In the genomic region with DNA sequence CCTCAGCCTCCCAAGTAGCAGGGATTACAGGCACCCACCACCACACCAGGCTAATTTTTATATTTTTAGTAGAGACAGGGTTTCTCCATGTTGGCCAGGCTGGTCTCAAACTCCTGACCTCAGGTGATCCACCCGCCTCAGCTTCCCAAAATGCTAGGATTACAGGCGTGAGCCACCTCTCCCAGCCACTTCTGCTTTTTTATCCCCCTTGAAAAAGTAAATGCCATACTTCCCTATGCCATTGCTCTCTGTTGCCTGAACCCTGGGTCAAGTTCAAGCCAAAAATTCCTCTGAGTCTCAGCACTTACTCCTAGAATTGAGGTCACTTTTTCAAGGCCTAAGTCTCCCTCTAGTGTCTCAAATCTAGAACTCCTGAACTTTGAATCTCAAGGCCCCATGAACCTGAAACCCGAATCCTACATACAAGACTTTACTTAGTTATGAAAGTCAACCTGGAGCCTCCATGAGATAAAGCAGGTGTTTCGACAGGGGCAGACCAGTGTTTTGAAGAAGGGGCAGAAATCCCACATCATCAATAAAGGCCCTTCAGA, we compare ENCODE assay signal across 14 cellular contexts. TPM values are rescaled to one million over a fixed set of nuclear protein-coding genes. Genes with fewer than 3 reads are reported as not detected.
A peak's percentile ranks its signal among the peaks of the same experiment; 100 is the strongest.
DNase-seq lines count a peak whose midpoint lies in the region; ATAC-seq and TF ChIP-seq lines count a peak whose summit lies in the region.
"Had no signal": no experiment of that assay in that cellular context is flagged by ENCODE, and none has a peak within 500 bp of the region (broad histone marks: within the 10 kb centered on the region; RNA-seq: fewer than 3 reads in every experiment).

No MANE protein-coding gene starts in this region.

- H3K27ac Mint-ChIP-seq in GM23338 = no peak overlapping the region
- H3K27ac Mint-ChIP-seq: activated CD8-positive, alpha-beta memory T cell treated with anti-CD3 and anti-CD28 coated beads, Interleukin-2, amount 10 ng/mL, durations not matched to agents 7 days and 5 days; dendritic cell treated with granulocyte-macrophage colony-stimulating factor and Interleukin-4, amounts not matched to agents 40 ng/mL and 50 ng/mL, for 4 days; stimulated activated naive B cell treated with anti-CD40 and anti-IgM and Interleukin-4, amounts not matched to agents 10 μg/mL and 1 μg/mL and 100 μg/mL, for 72 hours had no signal

- DNase-seq in AG08395 (ENCODE audit: low spot score) = peak; percentile 62
- DNase-seq in GM23338 (ENCODE audit: low spot score) = peak; percentile 82
- no peak for DNase-seq in epithelial cell of proximal tubule (ENCODE audit: low read depth)
- no peak for DNase-seq in HuH-7 (ENCODE audit: low spot score)
- no peak for DNase-seq in activated CD4-positive, alpha-beta T cell treated with anti-CD3 and anti-CD28 coated beads, Interleukin-2, amount 50 U/mL, for 48 hours
- DNase-seq in sciatic nerve (ENCODE audit: low spot score) = no peak
- DNase-seq: activated CD8-positive, alpha-beta memory T cell treated with anti-CD3 and anti-CD28 coated beads, Interleukin-2, amount 10 ng/mL, durations not matched to agents 7 days and 5 days; left ventricle myocardium inferior; stimulated activated naive B cell treated with anti-CD40 and anti-IgM and Interleukin-4, amounts not matched to agents 10 μg/mL and 1 μg/mL and 100 μg/mL, for 72 hours had no signal

- no peaks in the 10 kb centered on the region for H3F3A ChIP-seq in GM23338 (replicated peaks; ENCODE audit: low read depth)
- H3F3A ChIP-seq in OCI-LY1 (ENCODE audit: insufficient read depth, low read length) = no peaks in the 10 kb centered on the region

- H3K27me3 ChIP-seq in GM23338 (ENCODE audit: insufficient read depth) (no peaks in the 10 kb centered on the region), OCI-LY1 (ENCODE audit: insufficient read depth, low read length) (peaks cover 7% of the 10 kb centered on the region; the same call in 1 of the 2 replicates)

- H3K4me3 ChIP-seq in GM23338 (no peak overlapping the region), OCI-LY1 (ENCODE audit: low read depth, low read length, poor library complexity, severe bottlenecking) (no peak overlapping the region), epithelial cell of proximal tubule (ENCODE audit: low read depth, low read length) (no peak overlapping the region)
- H3K4me3 ChIP-seq: left ventricle myocardium inferior had no signal

- H3K9me2 ChIP-seq in GM23338 (ENCODE audit: insufficient read depth) (no peaks in the 10 kb centered on the region), OCI-LY1 (ENCODE audit: low read depth, low read length) (no peaks in the 10 kb centered on the region)

- no peaks in the 10 kb centered on the region for H3K9me3 ChIP-seq in OCI-LY1 (ENCODE audit: low read length)
- H3K9me3 ChIP-seq: left ventricle myocardium inferior had no signal

- H3K79me2 ChIP-seq in GM23338 (replicated peaks; ENCODE audit: insufficient read depth) (no peaks in the 10 kb centered on the region), OCI-LY1 (ENCODE audit: insufficient read depth, low read length) (no peaks in the 10 kb centered on the region)

- H3K4me2 ChIP-seq in GM23338 = no peak overlapping the region
- no peak overlapping the region for H3K4me2 ChIP-seq in OCI-LY1 (ENCODE audit: low read length)

- TF ChIP-seq CTCF in GM23338 (conservative IDR thresholded peaks at IDR 0.05; ENCODE audit: low read depth in 2 of 2) (peak; percentile 62 to 66), OCI-LY1 (IDR thresholded peaks at IDR 0.05; ENCODE audit: low read length) (peak; percentile 39; the same call in 1 of the 2 replicates), epithelial cell of proximal tubule (conservative IDR thresholded peaks at IDR 0.05; ENCODE audit: low read depth, low read length) (peak; percentile 40)

- H3K27ac ChIP-seq in GM23338 (ENCODE audit: low read depth) (no peak overlapping the region), OCI-LY1 (ENCODE audit: low read depth, low read length, poor library complexity, severe bottlenecking) (no peak overlapping the region)
- H3K27ac ChIP-seq: HL-60, left ventricle myocardium inferior had no signal

- peak; percentile 70 for ATAC-seq in GM23338
- ATAC-seq in HG03135 (IDR thresholded peaks at IDR 0.05; ENCODE audit: unreplicated experiment) = no peak
- ATAC-seq in sciatic nerve = no peak
- ATAC-seq: activated CD8-positive, alpha-beta memory T cell treated with anti-CD3 and anti-CD28 coated beads, Interleukin-2, amount 10 ng/mL, durations not matched to agents 7 days and 5 days; stimulated activated naive B cell treated with anti-CD40 and anti-IgM and Interleukin-4, amounts not matched to agents 10 μg/mL and 1 μg/mL and 100 μg/mL, for 72 hours had no signal

- H3K4me1 Mint-ChIP-seq in GM23338 = peaks cover 4% of the 10 kb centered on the region
- H3K4me1 Mint-ChIP-seq: activated CD8-positive, alpha-beta memory T cell treated with anti-CD3 and anti-CD28 coated beads, Interleukin-2, amount 10 ng/mL, durations not matched to agents 7 days and 5 days; stimulated activated naive B cell treated with anti-CD40 and anti-IgM and Interleukin-4, amounts not matched to agents 10 μg/mL and 1 μg/mL and 100 μg/mL, for 72 hours had no signal

- H3K4me3 Mint-ChIP-seq in GM23338 = no peak overlapping the region
- H3K4me3 Mint-ChIP-seq: activated CD8-positive, alpha-beta memory T cell treated with anti-CD3 and anti-CD28 coated beads, Interleukin-2, amount 10 ng/mL, durations not matched to agents 7 days and 5 days; dendritic cell treated with granulocyte-macrophage colony-stimulating factor and Interleukin-4, amounts not matched to agents 40 ng/mL and 50 ng/mL, for 4 days; stimulated activated naive B cell treated with anti-CD40 and anti-IgM and Interleukin-4, amounts not matched to agents 10 μg/mL and 1 μg/mL and 100 μg/mL, for 72 hours had no signal

- H4K20me1 ChIP-seq in GM23338 (replicated peaks; ENCODE audit: insufficient read depth) (no peaks in the 10 kb centered on the region), OCI-LY1 (ENCODE audit: insufficient read depth, low read length) (no peaks in the 10 kb centered on the region)

- no peak overlapping the region for H3K9ac ChIP-seq in OCI-LY1 (ENCODE audit: low read length)

- H3K36me3 ChIP-seq in GM23338 (ENCODE audit: insufficient read depth) (no peaks in the 10 kb centered on the region), OCI-LY1 (ENCODE audit: insufficient read depth, low read length) (no peaks in the 10 kb centered on the region)
- H3K36me3 ChIP-seq: left ventricle myocardium inferior had no signal

- intact Hi-C loops in sciatic nerve (cut with DNase I) = no loop called here

- H2AFZ ChIP-seq in GM23338 = no peak overlapping the region
- H2AFZ ChIP-seq in OCI-LY1 (ENCODE audit: low read length) = no peak overlapping the region

- no peaks in the 10 kb centered on the region for H3K9me3 Mint-ChIP-seq in GM23338
- H3K9me3 Mint-ChIP-seq: dendritic cell treated with granulocyte-macrophage colony-stimulating factor and Interleukin-4, amounts not matched to agents 40 ng/mL and 50 ng/mL, for 4 days; stimulated activated naive B cell treated with anti-CD40 and anti-IgM and Interleukin-4, amounts not matched to agents 10 μg/mL and 1 μg/mL and 100 μg/mL, for 72 hours had no signal

- H3K36me3 Mint-ChIP-seq in GM23338 (ENCODE audit: low read depth) = no peaks in the 10 kb centered on the region
- H3K36me3 Mint-ChIP-seq: activated CD8-positive, alpha-beta memory T cell treated with anti-CD3 and anti-CD28 coated beads, Interleukin-2, amount 10 ng/mL, durations not matched to agents 7 days and 5 days; stimulated activated naive B cell treated with anti-CD40 and anti-IgM and Interleukin-4, amounts not matched to agents 10 μg/mL and 1 μg/mL and 100 μg/mL, for 72 hours had no signal

- H3K4me1 ChIP-seq in GM23338 (ENCODE audit: insufficient read depth) (no peaks in the 10 kb centered on the region), OCI-LY1 (ENCODE audit: insufficient read depth, low read length, severe bottlenecking) (no peaks in the 10 kb centered on the region)
- H3K4me1 ChIP-seq: left ventricle myocardium inferior had no signal

- peaks cover 3% of the 10 kb centered on the region for H3K27me3 Mint-ChIP-seq in GM23338 (ENCODE audit: insufficient read depth, low read depth, poor library complexity)
- H3K27me3 Mint-ChIP-seq: dendritic cell treated with granulocyte-macrophage colony-stimulating factor and Interleukin-4, amounts not matched to agents 40 ng/mL and 50 ng/mL, for 4 days; stimulated activated naive B cell treated with anti-CD40 and anti-IgM and Interleukin-4, amounts not matched to agents 10 μg/mL and 1 μg/mL and 100 μg/mL, for 72 hours had no signal

TF ChIP-seq in GM23338, 12 proteins besides CTCF, POLR2A, EP300 and RAD21 (continues in another document):
- no peak for TF ChIP-seq ZNF114 (CRISPR knock-in tag; IDR thresholded peaks at IDR 0.05)

RNA-seq across cellular contexts. Expression of a gene that starts 1.4 kb away (rescaled TPM):
- total RNA-seq in GM23338 (2014; rRNA removed; shearing (Covaris generic)) = not detected in 2 replicates
- polyA plus RNA-seq in GM23338 (2016; fragmentation: Nextera tagmentation; extraction: Ambion mirVana) = not detected in 2 replicates
- total RNA-seq in epithelial cell of proximal tubule (not detected in 2 replicates), sciatic nerve (not detected)
- total RNA-seq: activated CD8-positive, alpha-beta memory T cell treated with anti-CD3 and anti-CD28 coated beads, Interleukin-2, amount 10 ng/mL, durations not matched to agents 7 days and 5 days; left ventricle myocardium inferior; skeletal muscle tissue had no signal

RNA-seq across cellular contexts. Expression of a gene that starts 28.5 kb away (rescaled TPM):
- 15.3 and 19.3 TPM in 2 replicates for total RNA-seq in GM23338 (2014; rRNA removed; shearing (Covaris generic))
- 31.7 and 32.0 TPM in 2 replicates for polyA plus RNA-seq in GM23338 (2016; fragmentation: Nextera tagmentation; extraction: Ambion mirVana)
- total RNA-seq in epithelial cell of proximal tubule (not detected in 2 replicates), sciatic nerve (1.3 TPM)
- total RNA-seq: activated CD8-positive, alpha-beta memory T cell treated with anti-CD3 and anti-CD28 coated beads, Interleukin-2, amount 10 ng/mL, durations not matched to agents 7 days and 5 days had no signal

RNA-seq across cellular contexts. Expression of a gene that starts 44.1 kb away (rescaled TPM):
- total RNA-seq in GM23338 (2014; rRNA removed; shearing (Covaris generic)) = 2.8 and 4.6 TPM in 2 replicates
- polyA plus RNA-seq in GM23338 (2016; fragmentation: Nextera tagmentation; extraction: Ambion mirVana) = 5.0 and 5.4 TPM in 2 replicates
- total RNA-seq in epithelial cell of proximal tubule (not detected in 2 replicates), sciatic nerve (not detected)
- total RNA-seq: activated CD8-positive, alpha-beta memory T cell treated with anti-CD3 and anti-CD28 coated beads, Interleukin-2, amount 10 ng/mL, durations not matched to agents 7 days and 5 days; left ventricle myocardium inferior; skeletal muscle tissue had no signal

Comparison
In these comparisons a context has a peak if more than half of its experiments do, and no peak if none do; other contexts are left out.
1. DNase-seq: peak in AG08395 (single experiment) and GM23338 (single experiment); none in epithelial cell of proximal tubule (single experiment), HuH-7 (single experiment), activated CD4-positive, alpha-beta T cell treated with anti-CD3 and anti-CD28 coated beads, Interleukin-2, amount 50 U/mL, for 48 hours (0 of 2) and sciatic nerve (single experiment).
2. Peak in every context shown above with its lines, with median percentiles within 50 percentile points of each other: CTCF ChIP-seq.